ENCODE assay signal across 21 cellular contexts in the genomic region with DNA sequence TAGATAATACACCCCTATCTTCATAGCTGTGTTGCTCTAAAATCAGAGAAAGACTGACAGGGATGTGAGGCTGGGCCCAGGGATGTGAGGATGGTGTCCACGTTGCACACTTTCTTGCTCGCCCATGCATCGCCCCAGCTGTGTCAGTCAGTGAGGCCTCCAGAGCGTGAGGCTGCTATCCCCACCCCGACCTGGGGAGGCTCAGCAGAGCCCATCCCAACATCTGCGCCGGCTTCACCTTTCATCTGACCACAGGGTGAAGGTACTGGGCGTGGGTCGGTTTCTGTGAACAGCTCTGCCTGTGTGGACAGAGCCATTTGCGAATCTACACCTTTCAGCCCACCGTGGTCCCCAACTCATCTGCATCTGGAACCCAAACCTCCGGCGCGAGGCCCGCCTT.
"Had no signal": no experiment of that assay in that cellular context is flagged by ENCODE, and none has a peak within 500 bp of the region (broad histone marks: within the 10 kb centered on the region; RNA-seq: fewer than 3 reads in every experiment).

No MANE protein-coding gene starts in this region.

- H3K27me3 Mint-ChIP-seq: activated CD4-positive, alpha-beta memory T cell treated with anti-CD3 and anti-CD28 coated beads, Interleukin-2, amount 10 ng/mL, durations not matched to agents 7 days and 5 days; activated CD8-positive, alpha-beta memory T cell treated with anti-CD3 and anti-CD28 coated beads, Interleukin-2, amount 10 ng/mL, durations not matched to agents 7 days and 5 days; activated naive CD4-positive, alpha-beta T cell treated with anti-CD3 and anti-CD28 coated beads, Interleukin-2, amount 50 U/mL, for 24 hours; stimulated activated naive CD8-positive, alpha-beta T cell treated with anti-CD3 and anti-CD28 coated beads, Interleukin-15, amount 100 ng/mL, for 72 hours had no signal

- H3K27me3 ChIP-seq: heart right ventricle, neutrophil, pancreas, right lobe of liver, suprapubic skin, transverse colon, uterus had no signal

- H3K27ac Mint-ChIP-seq: activated CD4-positive, alpha-beta memory T cell treated with anti-CD3 and anti-CD28 coated beads, Interleukin-2, amount 10 ng/mL, durations not matched to agents 7 days and 5 days; activated CD8-positive, alpha-beta memory T cell treated with anti-CD3 and anti-CD28 coated beads, Interleukin-2, amount 10 ng/mL, durations not matched to agents 7 days and 5 days; activated naive CD4-positive, alpha-beta T cell treated with anti-CD3 and anti-CD28 coated beads, Interleukin-2, amount 50 U/mL, for 24 hours; activated T-helper 2 cell treated with anti-CD3 and anti-CD28 coated beads, Interferon-gamma antibody, Interleukin-2, Interleukin-4, amounts not matched to agents 10 μg/mL and 5 μg/mL and 100 μg/mL, durations not matched to agents 14 hours and 24 hours and 36 hours; natural killer cell; stimulated activated naive CD8-positive, alpha-beta T cell treated with anti-CD3 and anti-CD28 coated beads, Interleukin-15, amount 100 ng/mL, for 72 hours had no signal

- DNase-seq: activated CD4-positive, alpha-beta memory T cell treated with anti-CD3 and anti-CD28 coated beads, Interleukin-2, amount 10 ng/mL, durations not matched to agents 7 days and 5 days; activated CD4-positive, alpha-beta T cell treated with anti-CD3 and anti-CD28 coated beads for 48 hours; activated CD4-positive, CD25-positive, alpha-beta regulatory T cell; activated CD8-positive, alpha-beta memory T cell treated with anti-CD3 and anti-CD28 coated beads, Interleukin-2, amount 10 ng/mL, durations not matched to agents 7 days and 5 days; activated T-cell treated with anti-CD3 and anti-CD28 coated beads, Interleukin-2, amount 50 U/mL, for 1 hour; foreskin melanocyte; heart right ventricle; natural killer cell; small intestine; stimulated activated CD4-positive, alpha-beta T cell treated with anti-CD3 and anti-CD28 coated beads, Interleukin-4, amount 100 ng/mL, for 1 hour; stimulated activated naive CD8-positive, alpha-beta T cell treated with anti-CD3 and anti-CD28 coated beads, Interleukin-15, amount 100 ng/mL, for 72 hours; T-helper 1 cell; T-helper 9 cell; transverse colon; uterus had no signal

- H3K4me3 Mint-ChIP-seq: activated CD4-positive, alpha-beta memory T cell treated with anti-CD3 and anti-CD28 coated beads, Interleukin-2, amount 10 ng/mL, durations not matched to agents 7 days and 5 days; activated CD8-positive, alpha-beta memory T cell treated with anti-CD3 and anti-CD28 coated beads, Interleukin-2, amount 10 ng/mL, durations not matched to agents 7 days and 5 days; activated naive CD4-positive, alpha-beta T cell treated with anti-CD3 and anti-CD28 coated beads, Interleukin-2, amount 50 U/mL, for 24 hours; natural killer cell; stimulated activated naive CD8-positive, alpha-beta T cell treated with anti-CD3 and anti-CD28 coated beads, Interleukin-15, amount 100 ng/mL, for 72 hours had no signal

- H3K4me1 ChIP-seq: pancreas, right lobe of liver, suprapubic skin, transverse colon, uterus had no signal

- H3K9me3 Mint-ChIP-seq: activated naive CD4-positive, alpha-beta T cell treated with anti-CD3 and anti-CD28 coated beads, Interleukin-2, amount 50 U/mL, for 24 hours; activated T-helper 2 cell treated with anti-CD3 and anti-CD28 coated beads, Interferon-gamma antibody, Interleukin-2, Interleukin-4, amounts not matched to agents 10 μg/mL and 5 μg/mL and 100 μg/mL, durations not matched to agents 14 hours and 24 hours and 36 hours; stimulated activated naive CD8-positive, alpha-beta T cell treated with anti-CD3 and anti-CD28 coated beads, Interleukin-15, amount 100 ng/mL, for 72 hours had no signal

- ATAC-seq: activated CD8-positive, alpha-beta memory T cell treated with anti-CD3 and anti-CD28 coated beads, Interleukin-2, amount 10 ng/mL, durations not matched to agents 7 days and 5 days; heart right ventricle; natural killer cell; right lobe of liver had no signal

- H3K4me3 ChIP-seq: heart right ventricle, pancreas, right lobe of liver, suprapubic skin, transverse colon, uterus had no signal

- H3K9me3 ChIP-seq: heart right ventricle, neutrophil, pancreas, right lobe of liver, suprapubic skin, transverse colon, uterus had no signal

- H3K36me3 Mint-ChIP-seq: natural killer cell had no signal

- H3K27ac ChIP-seq: heart right ventricle, neutrophil, pancreas, right lobe of liver, suprapubic skin, transverse colon, uterus had no signal

- H3K36me3 ChIP-seq: right lobe of liver, transverse colon, uterus had no signal

- FAIRE-seq: pancreas, small intestine had no signal
